ENCODE assay signal across 7 cellular contexts in the genomic region with DNA sequence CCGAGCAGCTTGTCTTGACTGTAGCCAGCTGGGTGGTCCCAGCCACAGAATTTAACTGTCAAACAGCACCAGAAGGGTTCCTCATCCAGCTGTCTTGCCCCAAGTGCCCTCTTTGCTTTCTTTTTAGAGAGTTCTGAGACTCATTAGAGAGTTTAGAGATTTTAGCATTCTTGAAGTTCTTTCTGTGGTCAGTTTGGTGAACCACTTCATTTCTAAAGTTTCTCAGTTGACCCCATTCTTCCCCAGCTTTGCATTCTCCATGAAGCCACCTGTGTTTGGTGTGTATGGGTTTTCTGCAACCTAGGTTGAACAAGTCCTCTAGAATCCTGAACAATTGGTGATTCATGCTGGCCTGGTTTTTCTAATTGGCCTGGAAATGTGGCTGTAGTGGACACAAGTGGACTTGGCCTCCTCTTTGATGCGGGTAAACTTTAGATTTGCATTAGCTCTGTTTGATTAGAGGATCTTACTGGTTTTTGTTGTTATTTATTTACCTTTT. TPM values are rescaled to one million over a fixed set of nuclear protein-coding genes. Genes with fewer than 3 reads are reported as not detected.
DNase-seq lines count a peak whose midpoint lies in the region; ATAC-seq and TF ChIP-seq lines count a peak whose summit lies in the region.

No MANE protein-coding gene starts in this region.

- H2AK5ac ChIP-seq in mesendoderm (ENCODE audit: low read length), result no peak overlapping the region

- no peak overlapping the region for H3K23ac ChIP-seq in mesendoderm (ENCODE audit: low read length)

- DNase-seq in GM19238 (ENCODE audit: insufficient read length, low spot score), result peak; percentile 42
- no peak for DNase-seq in mesendoderm
- DNase-seq in Right ventricle myocardium inferior (ENCODE audit: missing footprints), result no peak
- no peak for DNase-seq in activated gamma-delta T cell treated with Interleukin-2 at 50 U/mL for 16 hours
- DNase-seq in stimulated activated CD4-positive, alpha-beta T cell treated with anti-CD3 and anti-CD28 coated beads, Interleukin-4, amount 100 ng/mL, for 1 hour, result no peak

- no peak overlapping the region for H2BK15ac ChIP-seq in mesendoderm (replicated peaks; ENCODE audit: low read depth)

- TF ChIP-seq CTCF in VCaP (conservative IDR thresholded peaks at IDR 0.05), result no peak

- no peak overlapping the region for H3K4ac ChIP-seq in mesendoderm (ENCODE audit: low read depth, low read length)

- H3K27me3 ChIP-seq in mesendoderm (ENCODE audit: insufficient read depth, low read length, poor library complexity), result no peaks in the 10 kb centered on the region

- no peaks in the 10 kb centered on the region for H3K36me3 ChIP-seq in mesendoderm (ENCODE audit: control insufficient read depth, insufficient read depth, low read length)

- intact Hi-C loops in Right ventricle myocardium inferior (cut with DNase I), result no loop called here

- H4K5ac ChIP-seq in mesendoderm (ENCODE audit: low read length), result no peak overlapping the region

- peaks cover 25% of the 10 kb centered on the region for H3K4me1 ChIP-seq in mesendoderm (ENCODE audit: control insufficient read depth, low read depth, low read length)

- H3K79me1 ChIP-seq in mesendoderm (ENCODE audit: low read length), result peaks cover 27% of the 10 kb centered on the region

- peak; percentile 92 for ATAC-seq in HG03039 (IDR thresholded peaks at IDR 0.05; ENCODE audit: unreplicated experiment)
- no peak for ATAC-seq in Right ventricle myocardium inferior

- peak overlapping the region; percentile 96 for H3K27ac ChIP-seq in VCaP
- peak overlapping the region; percentile 56 for H3K27ac ChIP-seq in mesendoderm (ENCODE audit: low read depth, low read length)

- no peak overlapping the region for H3K4me2 ChIP-seq in mesendoderm (ENCODE audit: low read length)

- WGBS in mesendoderm (ENCODE audit: extremely low coverage, insufficient coverage, low lambda C conversion rate), result no CpG with 5 or more reads among the region's 2 CpGs

- peak overlapping the region; percentile 64 for H3K56ac ChIP-seq in mesendoderm (ENCODE audit: low read length)

- H3K4me3 ChIP-seq in mesendoderm (ENCODE audit: low read length), result no peak overlapping the region

- no peak overlapping the region for H4K8ac ChIP-seq in mesendoderm (ENCODE audit: low read depth, low read length)

- H2BK120ac ChIP-seq in mesendoderm (ENCODE audit: low read depth, low read length), result no peak overlapping the region

- peaks cover 60% of the 10 kb centered on the region for H3K79me2 ChIP-seq in mesendoderm (ENCODE audit: control insufficient read depth, insufficient read depth, low read length)

- no peak overlapping the region for H2BK5ac ChIP-seq in mesendoderm (ENCODE audit: low read length)

- peak overlapping the region; percentile 15 for H3K18ac ChIP-seq in mesendoderm (ENCODE audit: low read length)

- H3K9ac ChIP-seq in mesendoderm (ENCODE audit: low read length), result no peak overlapping the region

RNA-seq across cellular contexts. Expression of a gene that starts 33.7 kb away (rescaled TPM):
- 26.8 TPM for polyA plus RNA-seq in mesendoderm (2013, experiment 1 of 2)
- polyA plus RNA-seq in mesendoderm (2013, experiment 2 of 2), result 26.5 TPM
- total RNA-seq in Right ventricle myocardium inferior, result 32.1 TPM
